ENCODE assay signal across 26 cellular contexts in the genomic region with DNA sequence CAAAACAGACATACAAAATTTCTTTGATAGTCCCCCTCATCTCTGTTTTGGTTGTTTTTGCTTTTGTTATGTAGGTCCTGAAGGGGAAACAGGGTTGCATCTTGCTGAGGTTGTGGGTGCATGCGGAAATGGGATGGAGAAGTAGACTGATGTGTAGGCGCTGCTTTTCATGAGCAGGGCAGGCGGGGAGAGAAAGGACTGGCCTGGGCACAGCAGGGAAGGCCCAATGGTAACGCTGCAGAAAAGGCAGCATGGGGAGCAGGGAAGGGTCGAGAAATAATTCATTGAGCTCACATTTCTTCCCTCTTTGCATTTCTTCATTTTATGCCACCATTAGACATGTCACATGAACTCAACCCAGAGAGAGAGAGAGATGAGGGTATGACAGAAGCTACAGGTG.
"Had no signal": no experiment of that assay in that cellular context is flagged by ENCODE, and none has a peak within 500 bp of the region (broad histone marks: within the 10 kb centered on the region; RNA-seq: fewer than 3 reads in every experiment).

No MANE protein-coding gene starts in this region.

- H3K27me3 ChIP-seq: esophagus squamous epithelium, ovary, sigmoid colon, stomach, testis, tibial artery had no signal

- H3K4me1 ChIP-seq: esophagus squamous epithelium, lower lobe of right lung, psoas muscle, stomach, testis had no signal

- H3K9me3 Mint-ChIP-seq: nephron; stimulated activated effector memory CD8-positive, alpha-beta T cell treated with anti-CD3 and anti-CD28 coated beads, Interleukin-12 subunit alpha, Interleukin-12 subunit beta, amount 100 ng/mL, for 72 hours; type B pancreatic cell had no signal

- H3K27ac Mint-ChIP-seq: mesothelial cell of epicardium; naive B cell; nephron; stimulated activated effector memory CD8-positive, alpha-beta T cell treated with anti-CD3 and anti-CD28 coated beads, Interleukin-12 subunit alpha, Interleukin-12 subunit beta, amount 100 ng/mL, for 72 hours; type B pancreatic cell had no signal

- ATAC-seq: left ventricle myocardium superior; lower lobe of right lung; mucosa of descending colon; psoas muscle; right cardiac atrium; stimulated activated effector memory CD8-positive, alpha-beta T cell treated with anti-CD3 and anti-CD28 coated beads, Interleukin-12 subunit alpha, Interleukin-12 subunit beta, amount 100 ng/mL, for 72 hours had no signal

- H3K4me3 Mint-ChIP-seq: mesothelial cell of epicardium; nephron; stimulated activated effector memory CD8-positive, alpha-beta T cell treated with anti-CD3 and anti-CD28 coated beads, Interleukin-12 subunit alpha, Interleukin-12 subunit beta, amount 100 ng/mL, for 72 hours; type B pancreatic cell had no signal

- H3K9me3 ChIP-seq: esophagus squamous epithelium, lower lobe of right lung, mucosa of descending colon, ovary, psoas muscle, sigmoid colon, stomach, testis, tibial artery had no signal

- H3K4me3 ChIP-seq: coronary artery, esophagus squamous epithelium, lower lobe of right lung, mucosa of descending colon, ovary, psoas muscle, sigmoid colon, stomach, testis, tibial artery had no signal

- H3K36me3 Mint-ChIP-seq: mesothelial cell of epicardium; naive B cell; stimulated activated effector memory CD8-positive, alpha-beta T cell treated with anti-CD3 and anti-CD28 coated beads, Interleukin-12 subunit alpha, Interleukin-12 subunit beta, amount 100 ng/mL, for 72 hours; type B pancreatic cell had no signal

- DNase-seq: dermis blood vessel endothelial cell; effector memory CD4-positive, alpha-beta T cell; erythroblast; esophagus squamous epithelium; foreskin melanocyte; hypothalamus; left ventricle myocardium superior; lower lobe of right lung; mucosa of descending colon; naive B cell; occipital lobe; ovary; psoas muscle; right cardiac atrium; sigmoid colon; stimulated activated CD4-positive, alpha-beta T cell treated with anti-CD3 and anti-CD28 coated beads, Interleukin-2, amount 100 ng/mL, for 24 hours; stimulated activated CD4-positive, alpha-beta T cell treated with anti-CD3 and anti-CD28 coated beads, Interleukin-4, amount 100 ng/mL, for 24 hours; stimulated activated naive CD4-positive, alpha-beta T cell treated with Interleukin-2 at 50 U/mL for 16 hours; stomach; testis; tibial artery had no signal

- H3K36me3 ChIP-seq: esophagus squamous epithelium, lower lobe of right lung, ovary, sigmoid colon, stomach, tibial artery had no signal

- H3K4me1 Mint-ChIP-seq: stimulated activated effector memory CD8-positive, alpha-beta T cell treated with anti-CD3 and anti-CD28 coated beads, Interleukin-12 subunit alpha, Interleukin-12 subunit beta, amount 100 ng/mL, for 72 hours had no signal

- H3K27ac ChIP-seq: coronary artery, esophagus squamous epithelium, lower lobe of right lung, ovary, psoas muscle, sigmoid colon, stomach, testis, tibial artery had no signal
